8 cellular contexts compared by ENCODE assay signal in genomic region chr13:102799544-102800144, GRCh38. TPM values are rescaled to one million over a fixed set of nuclear protein-coding genes. Genes with fewer than 3 reads are reported as not detected.
DNase-seq lines count a peak whose midpoint lies in the region; ATAC-seq and TF ChIP-seq lines count a peak whose summit lies in the region.

No MANE protein-coding gene starts in this region.

- TF ChIP-seq CTCF in A673 (conservative IDR thresholded peaks at IDR 0.05; ENCODE audit: low read depth, low read length) (no peak), RWPE2 (IDR thresholded peaks at IDR 0.05; ENCODE audit: poor library complexity, severe bottlenecking) (no peak), colonic mucosa (IDR thresholded peaks at IDR 0.05) (no peak), left lung (IDR thresholded peaks at IDR 0.05) (no peak)

- peak overlapping the region; percentile 75 for H3K4me3 ChIP-seq in A673 (ENCODE audit: low read depth, low read length, poor library complexity, severe bottlenecking)
- peak overlapping the region; percentile 52 for H3K4me3 ChIP-seq in RWPE2 (ENCODE audit: severe bottlenecking)
- peak overlapping the region; percentile 67 for H3K4me3 ChIP-seq in colonic mucosa
- peak overlapping the region; percentile 74 to 90 for H3K4me3 ChIP-seq in left lung

- no peaks in the 10 kb centered on the region for H3K9me3 ChIP-seq in A673 (ENCODE audit: low read depth, low read length, poor library complexity, severe bottlenecking)
- H3K9me3 ChIP-seq in RWPE2 (ENCODE audit: severe bottlenecking), result no peaks in the 10 kb centered on the region
- H3K9me3 ChIP-seq in colonic mucosa, result no peaks in the 10 kb centered on the region
- H3K9me3 ChIP-seq in left lung, result no peaks in the 10 kb centered on the region

- POLR2A ChIA-PET in A673 (lab: Charles Lee; ENCODE audit: low non-redundant PET), result no interaction called here

- H3K9ac ChIP-seq in colonic mucosa (ENCODE audit: low read depth in 2 of 2, low read length in 2 of 2), result peak overlapping the region; percentile 66 to 78

- H3K27me3 ChIP-seq in A673 (replicated peaks; ENCODE audit: insufficient read depth, low read depth, low read length, poor library complexity), result no peaks in the 10 kb centered on the region
- no peaks in the 10 kb centered on the region for H3K27me3 ChIP-seq in RWPE2 (ENCODE audit: insufficient read depth, poor library complexity, severe bottlenecking)
- no peaks in the 10 kb centered on the region for H3K27me3 ChIP-seq in colonic mucosa
- peaks cover 0 to 21% of the 10 kb centered on the region in 2 donors for H3K27me3 ChIP-seq in left lung

- DNase-seq in A673 (ENCODE audit: low spot score) (no peak), RWPE2 (ENCODE audit: low spot score) (peak; percentile 53), colonic mucosa (no peak), left lung (peak; percentile 38 to 83), substantia nigra (lab: John Stamatoyannopoulos, UW) (peak in 43 of 49 donors; percentile 4 to 84 (median 61)), NCI-H510A treated with DMSO at 0.1 percent for 48 hours (lab: John Stamatoyannopoulos, UW) (no peak)

- H3K4me1 ChIP-seq in A673 (ENCODE audit: insufficient read depth, low read length, poor library complexity, severe bottlenecking) (peaks cover 16% of the 10 kb centered on the region), RWPE2 (ENCODE audit: insufficient read depth, poor library complexity, severe bottlenecking) (peaks cover 21% of the 10 kb centered on the region), colonic mucosa (no peaks in the 10 kb centered on the region), left lung (peaks cover 0 to 59% of the 10 kb centered on the region in 2 donors)

- intact Hi-C loops in A673 (cut with micrococcal nuclease; ENCODE audit: unreplicated experiment) (loop anchor here (1.0 to 2.0 kb wide), 2 partner anchors 27 to 47 kb away; partner anchors contain the start of gene ERCC5), colonic mucosa (cut with DNase I) (loop anchor here (5.0 kb wide), 1 partner anchor 48 kb away; the partner anchor contains the start of gene ERCC5), left lung (cut with DNase I) (no loop called here)

- H3K27ac ChIP-seq in A673 (ENCODE audit: low read depth, low read length, poor library complexity, severe bottlenecking) (peak overlapping the region; percentile 84), RWPE2 (ENCODE audit: poor library complexity, severe bottlenecking) (peak overlapping the region; percentile 73), colonic mucosa (peak overlapping the region; percentile 27), left lung (peak overlapping the region; percentile 82 to 85), substantia nigra (ENCODE audit: low read depth, low read length, poor library complexity, severe bottlenecking) (peak overlapping the region; percentile 70)

- ATAC-seq in GM18502 (IDR thresholded peaks at IDR 0.05; ENCODE audit: poor library complexity, unreplicated experiment) (peak; percentile 10), HG02970 (IDR thresholded peaks at IDR 0.05; ENCODE audit: low FRiP score, unreplicated experiment) (peak; percentile 3), RWPE2 (ENCODE audit: low read depth) (peak; percentile 8), left lung (peak; percentile 46)

- H3K36me3 ChIP-seq in A673 (ENCODE audit: insufficient read depth, low read length, poor library complexity, severe bottlenecking), result no peaks in the 10 kb centered on the region
- H3K36me3 ChIP-seq in RWPE2 (ENCODE audit: low read depth), result peaks cover 3% of the 10 kb centered on the region; the same call in 1 of the 2 replicates
- no peaks in the 10 kb centered on the region for H3K36me3 ChIP-seq in colonic mucosa
- H3K36me3 ChIP-seq in left lung, result no peaks in the 10 kb centered on the region

- no TSS peak for BruUV-seq in A673 (replicated peaks; lab: Mats Ljungman, UMichigan)

- CTCF ChIA-PET in A673 (lab: Charles Lee), result interaction anchor here (1.5 kb wide), 1 partner anchor 46 kb away, joined by 6 read pairs; the partner anchor contains the start of gene ERCC5

RNA-seq across cellular contexts. Expression of gene BIVM, which starts 0.7 kb away (rescaled TPM):
- 19.5 and 21.9 TPM in 2 replicates for total RNA-seq in A673 (2021)
- total RNA-seq in colonic mucosa, result 10 to 100 TPM; 11.8 to 15.5 TPM
- total RNA-seq in left lung, result 10 to 100 TPM; 16.9 to 18.7 TPM

RNA-seq across cellular contexts. Expression of gene POGLUT2, which starts 0.9 kb away (rescaled TPM):
- total RNA-seq in A673 (2021) (10.8 and 12.0 TPM in 2 replicates), colonic mucosa (1 to 10 TPM; 1.3 to 2.8 TPM), left lung (10 to 100 TPM in 1 of 2 donors, 1 to 10 TPM in 1; 7.5 to 13.8 TPM)

RNA-seq across cellular contexts. Expression of gene TEX30, which starts 26.1 kb away (rescaled TPM):
- total RNA-seq in A673 (2021) (29.8 and 44.1 TPM in 2 replicates), colonic mucosa (1 to 10 TPM; 3.7 to 8.3 TPM), left lung (10 to 100 TPM in 1 of 2 donors, 1 to 10 TPM in 1; 7.1 to 10.4 TPM)

RNA-seq across cellular contexts. Expression of gene ERCC5, which starts 46.2 kb away (rescaled TPM):
- 36.2 and 37.6 TPM in 2 replicates for total RNA-seq in A673 (2021)
- total RNA-seq in colonic mucosa, result 10 to 100 TPM; 64.7 to 79.1 TPM
- 10 to 100 TPM; 37.6 to 44.2 TPM for total RNA-seq in left lung

Comparison
In these comparisons a context has a peak if more than half of its experiments do, and no peak if none do; other contexts are left out.
1. DNase-seq: peak in RWPE2 (single experiment), left lung (2 of 2) and substantia nigra (43 of 49); none in A673 (single experiment), colonic mucosa (single experiment) and NCI-H510A treated with DMSO at 0.1 percent for 48 hours (single experiment).
2. H3K27ac ChIP-seq: peak in every context shown above with its lines; median percentile 84 in A673; 84 in left lung; 73 in RWPE2; 70 in substantia nigra; 27 in colonic mucosa.
3. intact Hi-C loops: an anchor here in A673 (1.0 to 2.0 kb wide) and colonic mucosa (5.0 kb wide); none called in left lung.
4. Peak in every context shown above with its lines, with median percentiles within 50 percentile points of each other: H3K4me3 ChIP-seq and ATAC-seq.